In the genomic region with DNA sequence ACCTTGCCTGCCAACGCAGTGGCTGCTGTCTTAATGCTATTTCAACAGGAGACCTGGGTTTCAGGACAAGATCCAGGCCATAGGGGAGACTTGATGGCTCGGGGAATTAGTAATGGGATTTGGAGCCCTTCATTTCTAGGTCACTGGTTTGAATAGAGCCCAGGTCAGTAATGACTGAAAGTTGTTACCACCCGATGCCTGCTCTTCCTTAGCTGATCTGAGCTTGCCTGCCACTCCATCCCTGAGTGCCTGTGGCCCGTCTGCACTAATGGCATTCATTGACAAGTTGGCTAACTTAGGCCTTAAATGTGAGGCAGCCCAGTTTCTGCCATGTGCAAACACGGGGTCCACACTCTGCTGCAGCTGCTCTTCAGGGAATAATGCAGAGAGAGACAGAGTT, we compare ENCODE assay signal across 17 cellular contexts.
DNase-seq lines count a peak whose midpoint lies in the region; ATAC-seq and TF ChIP-seq lines count a peak whose summit lies in the region.
"Had no signal": no experiment of that assay in that cellular context is flagged by ENCODE, and none has a peak within 500 bp of the region (broad histone marks: within the 10 kb centered on the region; RNA-seq: fewer than 3 reads in every experiment).

No MANE protein-coding gene starts in this region.

- no peak for TF ChIP-seq CTCF in ascending aorta (IDR thresholded peaks at IDR 0.05)

- intact Hi-C loops in ascending aorta (cut with DNase I): loop anchor here (5.0 to 10.0 kb wide), 4 partner anchors 738 to 1421 kb away; a partner anchor contains a TSS

- H3K27ac ChIP-seq in ascending aorta: peak overlapping the region; percentile 19 to 62
- peak overlapping the region; percentile 26 for H3K27ac ChIP-seq in mesodermal cell (ENCODE audit: low read depth, low read length, severe bottlenecking)
- peak overlapping the region; percentile 90 for H3K27ac ChIP-seq in subcutaneous abdominal adipose tissue (ENCODE audit: low read depth, low read length)
- H3K27ac ChIP-seq: RWPE1 had no signal

- H3K9ac ChIP-seq in subcutaneous abdominal adipose tissue (ENCODE audit: low read length in 5 of 5): peak overlapping the region in 2 of 5 donors; percentile 66 to 70

- H3K4me3 ChIP-seq in ascending aorta: no peak overlapping the region
- no peak overlapping the region for H3K4me3 ChIP-seq in mesodermal cell (ENCODE audit: extremely low read depth, insufficient read depth, low read length, poor library complexity, severe bottlenecking)
- peak overlapping the region in 1 of 5 donors; percentile 32 for H3K4me3 ChIP-seq in subcutaneous abdominal adipose tissue (ENCODE audit: low read depth in 1 of 5, low read length in 5 of 5)
- H3K4me3 ChIP-seq: body of pancreas, testis had no signal

- DNase-seq in NCI-H82 (lab: John Stamatoyannopoulos, UW) (peak; percentile 49), NCI-H82 treated with DMSO at 0.1 percent for 48 hours (lab: John Stamatoyannopoulos, UW; ENCODE audit: unreplicated experiment) (no peak), ascending aorta (ENCODE audit: low spot score in 2 of 2) (no peak), dermis blood vessel endothelial cell (no peak)
- no peak for DNase-seq in T-helper 2 cell treated with Interferon-gamma antibody and Interleukin-4, amounts not matched to agents 5 μg/mL and 100 μg/mL, for 36 hours (ENCODE audit: low spot score)
- DNase-seq: 8988T; activated CD4-positive, alpha-beta T cell treated with anti-CD3 and anti-CD28 coated beads for 1 hour; CD4-positive, alpha-beta T cell; effector CD8-positive, alpha-beta T cell; NCI-H187; testis had no signal

- 75 to 76% methylated on average over 2 to 5 of the region's 5 CpGs for WGBS in mesodermal cell (ENCODE audit: insufficient coverage in 2 of 2), 2 experiments

- H3K9me3 ChIP-seq in ascending aorta (no peaks in the 10 kb centered on the region), mesodermal cell (ENCODE audit: control insufficient read depth, low read length) (no peaks in the 10 kb centered on the region), subcutaneous abdominal adipose tissue (ENCODE audit: control insufficient read depth in 5 of 5, low read length in 5 of 5) (no peaks in the 10 kb centered on the region)
- H3K9me3 ChIP-seq: body of pancreas, testis had no signal

- H3K4me1 ChIP-seq in ascending aorta (peaks cover 3 to 21% of the 10 kb centered on the region in 2 donors), mesodermal cell (ENCODE audit: control insufficient read depth, insufficient read depth, low read length, poor library complexity, severe bottlenecking) (peaks cover 27% of the 10 kb centered on the region), subcutaneous abdominal adipose tissue (ENCODE audit: control insufficient read depth in 5 of 5, insufficient read depth in 5 of 5, low read length in 5 of 5) (peaks cover 2 to 43% (median 38%) of the 10 kb centered on the region in 5 donors)

- H3K4me3 Mint-ChIP-seq in T-helper 2 cell treated with Interferon-gamma antibody and Interleukin-4, amounts not matched to agents 5 μg/mL and 100 μg/mL, for 36 hours: no peak overlapping the region
- H3K4me3 Mint-ChIP-seq: CD4-positive, alpha-beta T cell; naive B cell had no signal

- H3K4me1 Mint-ChIP-seq in T-helper 2 cell treated with Interferon-gamma antibody and Interleukin-4, amounts not matched to agents 5 μg/mL and 100 μg/mL, for 36 hours (ENCODE audit: low read depth): peaks cover 17% of the 10 kb centered on the region

- H3K9me3 Mint-ChIP-seq in T-helper 2 cell treated with Interferon-gamma antibody and Interleukin-4, amounts not matched to agents 5 μg/mL and 100 μg/mL, for 36 hours: no peaks in the 10 kb centered on the region
- H3K9me3 Mint-ChIP-seq: CD4-positive, alpha-beta T cell; naive B cell had no signal

- no peaks in the 10 kb centered on the region for H3K36me3 ChIP-seq in ascending aorta
- H3K36me3 ChIP-seq in mesodermal cell (ENCODE audit: control insufficient read depth, insufficient read depth, low read length): no peaks in the 10 kb centered on the region
- no peaks in the 10 kb centered on the region for H3K36me3 ChIP-seq in subcutaneous abdominal adipose tissue (ENCODE audit: control insufficient read depth in 5 of 5, insufficient read depth in 5 of 5, low read length in 5 of 5)

- no peaks in the 10 kb centered on the region for H3K36me3 Mint-ChIP-seq in T-helper 2 cell treated with Interferon-gamma antibody and Interleukin-4, amounts not matched to agents 5 μg/mL and 100 μg/mL, for 36 hours (ENCODE audit: low read depth)
- H3K36me3 Mint-ChIP-seq: naive B cell had no signal

- ATAC-seq in HG02678 (IDR thresholded peaks at IDR 0.05; ENCODE audit: unreplicated experiment): no peak

- H3K27me3 Mint-ChIP-seq in T-helper 2 cell treated with Interferon-gamma antibody and Interleukin-4, amounts not matched to agents 5 μg/mL and 100 μg/mL, for 36 hours (ENCODE audit: low read depth): no peaks in the 10 kb centered on the region
- H3K27me3 Mint-ChIP-seq: CD4-positive, alpha-beta T cell; naive B cell had no signal

- no peaks in the 10 kb centered on the region for H3K27me3 ChIP-seq in ascending aorta
- H3K27me3 ChIP-seq in subcutaneous abdominal adipose tissue (ENCODE audit: control insufficient read depth in 5 of 5, insufficient read depth in 4 of 5, low read length in 5 of 5): no peaks in the 10 kb centered on the region
- H3K27me3 ChIP-seq: body of pancreas, testis had no signal

- H3K27ac Mint-ChIP-seq in T-helper 2 cell treated with Interferon-gamma antibody and Interleukin-4, amounts not matched to agents 5 μg/mL and 100 μg/mL, for 36 hours: no peak overlapping the region
- H3K27ac Mint-ChIP-seq: CD4-positive, alpha-beta T cell had no signal

Comparison
In these comparisons a context has a peak if more than half of its experiments do, and no peak if none do; other contexts are left out.
1. H3K27ac ChIP-seq: peak in every context shown above with its lines; median percentile 90 in subcutaneous abdominal adipose tissue; 40 in ascending aorta; 26 in mesodermal cell.